7 cellular contexts compared by ENCODE assay signal in the genomic region with DNA sequence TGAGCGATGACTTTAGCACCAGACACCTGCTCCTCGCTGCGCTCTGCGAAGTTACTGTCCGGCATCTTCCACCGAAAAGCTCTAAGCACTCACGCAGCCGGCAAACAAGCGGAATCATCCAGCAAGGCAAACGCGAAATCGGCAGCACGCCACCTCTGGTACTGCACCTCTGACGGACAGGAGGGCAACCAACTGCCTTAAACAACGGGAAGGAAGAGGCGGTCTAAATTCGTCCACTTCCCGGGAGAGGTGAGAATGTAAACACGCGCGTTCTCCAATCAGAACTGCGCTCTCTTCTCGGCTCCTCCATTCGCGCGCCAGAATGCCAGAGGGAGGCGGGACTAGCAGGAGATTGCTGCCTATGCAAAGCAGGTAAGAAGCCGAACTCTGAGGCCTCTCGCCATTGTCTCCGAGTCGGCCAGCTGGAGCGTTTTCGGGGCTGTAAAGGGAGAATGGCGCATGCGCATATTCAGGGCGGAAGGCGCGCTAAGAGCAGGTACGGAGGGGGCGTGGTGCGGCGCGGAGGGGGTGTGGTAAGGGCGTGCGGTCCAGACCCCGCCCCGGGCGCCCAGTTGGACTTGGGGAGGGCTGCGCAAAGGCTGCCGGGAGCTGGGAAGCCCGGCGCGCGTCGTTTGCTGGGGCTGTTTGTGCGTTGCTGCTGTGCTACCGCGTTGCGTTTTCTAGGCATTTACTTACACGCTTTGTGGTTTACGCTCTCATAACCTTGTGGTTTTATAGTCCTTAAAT. TPM values are rescaled to one million over a fixed set of nuclear protein-coding genes. Genes with fewer than 3 reads are reported as not detected.
A peak's percentile ranks its signal among the peaks of the same experiment; 100 is the strongest.
DNase-seq lines count a peak whose midpoint lies in the region; ATAC-seq, FAIRE-seq and TF ChIP-seq lines count a peak whose summit lies in the region.

A gene with protein sequence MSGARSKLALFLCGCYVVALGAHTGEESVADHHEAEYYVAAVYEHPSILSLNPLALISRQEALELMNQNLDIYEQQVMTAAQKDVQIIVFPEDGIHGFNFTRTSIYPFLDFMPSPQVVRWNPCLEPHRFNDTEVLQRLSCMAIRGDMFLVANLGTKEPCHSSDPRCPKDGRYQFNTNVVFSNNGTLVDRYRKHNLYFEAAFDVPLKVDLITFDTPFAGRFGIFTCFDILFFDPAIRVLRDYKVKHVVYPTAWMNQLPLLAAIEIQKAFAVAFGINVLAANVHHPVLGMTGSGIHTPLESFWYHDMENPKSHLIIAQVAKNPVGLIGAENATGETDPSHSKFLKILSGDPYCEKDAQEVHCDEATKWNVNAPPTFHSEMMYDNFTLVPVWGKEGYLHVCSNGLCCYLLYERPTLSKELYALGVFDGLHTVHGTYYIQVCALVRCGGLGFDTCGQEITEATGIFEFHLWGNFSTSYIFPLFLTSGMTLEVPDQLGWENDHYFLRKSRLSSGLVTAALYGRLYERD (plus strand): TSS at position 347 of the 747 bp plus-strand sequence. CDS start 33,695 bp downstream, outside the sequence.
A gene (minus strand): TSS at position 171 of the 747 bp plus-strand sequence. CDS start 106 bp downstream, at position 65.

- intact Hi-C loops in kidney (cut with DNase I) = no loop called here

- peak within 1 kb of the TSS; percentile 99 for H3K4me3 Mint-ChIP-seq in T-helper 2 cell treated with Interferon-gamma antibody and Interleukin-4, amounts not matched to agents 5 μg/mL and 100 μg/mL, for 36 hours
- H3K4me3 Mint-ChIP-seq in central memory CD8-positive, alpha-beta T cell = peak within 1 kb of the TSS; percentile 99

- H3K9me3 Mint-ChIP-seq in T-helper 2 cell treated with Interferon-gamma antibody and Interleukin-4, amounts not matched to agents 5 μg/mL and 100 μg/mL, for 36 hours = peaks cover 6% of the 10 kb centered on the region
- no peaks in the 10 kb centered on the region for H3K9me3 Mint-ChIP-seq in central memory CD8-positive, alpha-beta T cell

- H3K36me3 Mint-ChIP-seq in T-helper 2 cell treated with Interferon-gamma antibody and Interleukin-4, amounts not matched to agents 5 μg/mL and 100 μg/mL, for 36 hours (ENCODE audit: low read depth) = peaks cover 41% of the 10 kb centered on the region
- H3K36me3 Mint-ChIP-seq in central memory CD8-positive, alpha-beta T cell (ENCODE audit: insufficient read depth) = peaks cover 39% of the 10 kb centered on the region

- H3K4me1 ChIP-seq in kidney (ENCODE audit: control insufficient read depth in 1 of 2, insufficient read depth in 1 of 2, low read depth in 1 of 2, low read length in 2 of 2) = peaks cover 16 to 21% of the 10 kb centered on the region in 2 donors

- peak within 1 kb of the TSS; percentile 95 to 98 for H3K9ac ChIP-seq in kidney (ENCODE audit: low read length in 2 of 2)

- peak; percentile 98 for DNase-seq in T-helper 2 cell treated with Interferon-gamma antibody and Interleukin-4, amounts not matched to agents 5 μg/mL and 100 μg/mL, for 36 hours (ENCODE audit: low spot score)
- peak; percentile 98 to 99 for DNase-seq in central memory CD8-positive, alpha-beta T cell (ENCODE audit: low spot score in 2 of 2)
- DNase-seq in kidney (peak; percentile 99), NCI-H1436 treated with DMSO at 0.1 percent for 48 hours (lab: John Stamatoyannopoulos, UW) (no peak)
- DNase-seq in stimulated activated CD4-positive, alpha-beta T cell treated with anti-CD3 and anti-CD28 coated beads, Interleukin-1b, Interleukin-23, amount 100 ng/mL, for 24 hours (ENCODE audit: low read depth in 4 of 4, low spot score in 1 of 4) = peak; percentile 97 to 99 (median 98)

- H3K4me1 Mint-ChIP-seq in T-helper 2 cell treated with Interferon-gamma antibody and Interleukin-4, amounts not matched to agents 5 μg/mL and 100 μg/mL, for 36 hours (ENCODE audit: low read depth) = peaks cover 18% of the 10 kb centered on the region
- peaks cover 63% of the 10 kb centered on the region for H3K4me1 Mint-ChIP-seq in central memory CD8-positive, alpha-beta T cell

- H3K4me3 ChIP-seq in kidney (ENCODE audit: low read length in 2 of 2) = peak within 1 kb of the TSS; percentile 96 to 100

- peak; percentile 92 for ATAC-seq in GM18870 (IDR thresholded peaks at IDR 0.05; ENCODE audit: unreplicated experiment)
- ATAC-seq in HG03103 (IDR thresholded peaks at IDR 0.05; ENCODE audit: low read depth, unreplicated experiment) = peak; percentile 89
- peak; percentile 92 for ATAC-seq in central memory CD8-positive, alpha-beta T cell (replicated peaks; ENCODE audit: extremely low read depth, poor library complexity, severe bottlenecking)

- TF ChIP-seq CTCF in kidney (IDR thresholded peaks at IDR 0.05; ENCODE audit: borderline replicate concordance, extremely low read depth, insufficient read depth) = no peak

- FAIRE-seq in kidney (lab: Jason Lieb, UNC) = peak; percentile 79

- peak within 1 kb of the TSS; percentile 97 for H3K27ac Mint-ChIP-seq in T-helper 2 cell treated with Interferon-gamma antibody and Interleukin-4, amounts not matched to agents 5 μg/mL and 100 μg/mL, for 36 hours
- peak within 1 kb of the TSS; percentile 96 for H3K27ac Mint-ChIP-seq in central memory CD8-positive, alpha-beta T cell (ENCODE audit: low read depth)

- H3K27ac ChIP-seq in kidney (ENCODE audit: low read depth in 2 of 2, low read length in 2 of 2) = peak within 1 kb of the TSS; percentile 79 to 90

- no peaks in the 10 kb centered on the region for H3K9me3 ChIP-seq in kidney (ENCODE audit: control insufficient read depth in 1 of 2, low read length in 2 of 2)

- no peaks in the 10 kb centered on the region for H3K27me3 Mint-ChIP-seq in T-helper 2 cell treated with Interferon-gamma antibody and Interleukin-4, amounts not matched to agents 5 μg/mL and 100 μg/mL, for 36 hours (ENCODE audit: low read depth)
- H3K27me3 Mint-ChIP-seq in central memory CD8-positive, alpha-beta T cell = no peaks in the 10 kb centered on the region

- peaks cover 9 to 17% of the 10 kb centered on the region in 2 donors for H3K36me3 ChIP-seq in kidney (ENCODE audit: control insufficient read depth in 1 of 2, insufficient read depth in 2 of 2, low read length in 2 of 2)

RNA-seq across cellular contexts. Expression of the first gene that starts in this region (rescaled TPM):
- 22.7 TPM for total RNA-seq in kidney
- polyA plus RNA-seq in kidney (ENCODE audit: insufficient read depth, low read depth, low replicate concordance) = 37.2 TPM

RNA-seq across cellular contexts. Expression of the second gene that starts in this region (rescaled TPM):
- 27.1 TPM for total RNA-seq in kidney
- 25.3 TPM for polyA plus RNA-seq in kidney (ENCODE audit: insufficient read depth, low read depth, low replicate concordance)
